13 cellular contexts compared by ENCODE assay signal in the genomic region with DNA sequence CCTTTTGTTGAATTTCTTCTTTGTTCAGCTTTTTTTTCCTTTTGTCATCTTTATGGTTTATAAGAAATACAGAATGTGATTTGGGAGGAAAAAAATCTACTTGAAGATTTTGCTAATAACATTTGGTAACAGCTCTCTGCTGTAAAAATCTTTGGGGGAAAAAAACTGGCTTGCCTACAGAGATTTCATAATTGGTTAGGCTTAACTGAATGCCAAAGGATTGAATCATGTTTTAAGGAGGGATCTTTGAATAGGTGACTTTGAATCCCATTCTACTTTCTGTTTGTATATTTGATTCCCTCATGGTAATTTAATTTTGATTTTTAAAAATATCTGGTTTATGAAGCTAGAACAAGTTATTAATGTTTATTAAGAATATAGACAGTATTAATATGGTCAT. TPM values are rescaled to one million over a fixed set of nuclear protein-coding genes. Genes with fewer than 3 reads are reported as not detected.
DNase-seq lines count a peak whose midpoint lies in the region; ATAC-seq and TF ChIP-seq lines count a peak whose summit lies in the region.
"Had no signal": no experiment of that assay in that cellular context is flagged by ENCODE, and none has a peak within 500 bp of the region (broad histone marks: within the 10 kb centered on the region; RNA-seq: fewer than 3 reads in every experiment).

No MANE protein-coding gene starts in this region.

- peaks cover 31% of the 10 kb centered on the region for H3K36me3 Mint-ChIP-seq in activated CD4-positive, alpha-beta memory T cell treated with anti-CD3 and anti-CD28 coated beads for 36 hours
- peaks cover 45% of the 10 kb centered on the region for H3K36me3 Mint-ChIP-seq in activated CD4-positive, alpha-beta memory T cell treated with anti-CD3 and anti-CD28 coated beads, Interleukin-2, amount 10 ng/mL, durations not matched to agents 7 days and 5 days (ENCODE audit: low read depth)
- H3K36me3 Mint-ChIP-seq in progenitor cell of endocrine pancreas (ENCODE audit: insufficient read depth), result peaks cover 17% of the 10 kb centered on the region

- H3K9me3 Mint-ChIP-seq in activated CD4-positive, alpha-beta memory T cell treated with anti-CD3 and anti-CD28 coated beads for 36 hours, result no peaks in the 10 kb centered on the region
- H3K9me3 Mint-ChIP-seq in activated CD4-positive, alpha-beta memory T cell treated with anti-CD3 and anti-CD28 coated beads, Interleukin-2, amount 10 ng/mL, durations not matched to agents 7 days and 5 days, result no peaks in the 10 kb centered on the region
- H3K9me3 Mint-ChIP-seq in progenitor cell of endocrine pancreas (ENCODE audit: low read depth), result no peaks in the 10 kb centered on the region

- peaks cover 74% of the 10 kb centered on the region for H3K79me2 ChIP-seq in PC-3 (ENCODE audit: low read length)

- H3K4me1 Mint-ChIP-seq in activated CD4-positive, alpha-beta memory T cell treated with anti-CD3 and anti-CD28 coated beads for 36 hours (ENCODE audit: low read depth), result peaks cover 36% of the 10 kb centered on the region
- H3K4me1 Mint-ChIP-seq in activated CD4-positive, alpha-beta memory T cell treated with anti-CD3 and anti-CD28 coated beads, Interleukin-2, amount 10 ng/mL, durations not matched to agents 7 days and 5 days, result peaks cover 45% of the 10 kb centered on the region
- H3K4me1 Mint-ChIP-seq in progenitor cell of endocrine pancreas (ENCODE audit: low read depth), result peaks cover 27% of the 10 kb centered on the region

- H3K9me3 ChIP-seq in PC-3 (ENCODE audit: low read length), result no peaks in the 10 kb centered on the region

- peaks cover 25% of the 10 kb centered on the region for H3K4me1 ChIP-seq in PC-3 (ENCODE audit: insufficient read depth, low read length)

- BruUV-seq in PC-3 (replicated peaks; lab: Mats Ljungman, UMichigan), result no TSS peak

- peaks cover 31% of the 10 kb centered on the region for H3K36me3 ChIP-seq in PC-3 (ENCODE audit: low read depth, low read length)

- H4K20me1 ChIP-seq in PC-3 (ENCODE audit: low read length), result peaks cover 26% of the 10 kb centered on the region; the same call in 1 of the 2 replicates

- DNase-seq in activated CD4-positive, alpha-beta memory T cell treated with anti-CD3 and anti-CD28 coated beads for 36 hours, result no peak
- DNase-seq in activated CD4-positive, alpha-beta memory T cell treated with anti-CD3 and anti-CD28 coated beads, Interleukin-2, amount 10 ng/mL, durations not matched to agents 7 days and 5 days, result no peak
- DNase-seq in PC-3, result peak; percentile 57
- no peak for DNase-seq in epithelial cell of prostate (ENCODE audit: low read depth, low spot score)
- DNase-seq in progenitor cell of endocrine pancreas (ENCODE audit: low spot score, unreplicated experiment), result no peak
- DNase-seq in stimulated activated CD8-positive, alpha-beta memory T cell treated with anti-CD3 and anti-CD28 coated beads, Interleukin-4, amount 100 ng/mL, for 48 hours, result no peak
- DNase-seq in SIG-M5 treated with dmso at 0.1 percent for 504 hours (lab: John Stamatoyannopoulos, UW; ENCODE audit: unreplicated experiment), result no peak
- no peak for DNase-seq in GM20000 (ENCODE audit: low spot score)
- DNase-seq: AML-193; midbrain; NCI-H69; stimulated activated CD4-positive, alpha-beta T cell treated with anti-CD3 and anti-CD28 coated beads, Interleukin-15, amount 100 ng/mL, for 24 hours; stimulated activated naive CD8-positive, alpha-beta T cell treated with anti-CD3 and anti-CD28 coated beads, Interleukin-15, Interleukin-2, amounts not matched to agents 100 U/mL and 50 U/mL, for 24 hours had no signal

- POLR2A ChIA-PET in activated CD4-positive, alpha-beta memory T cell treated with anti-CD3 and anti-CD28 coated beads for 36 hours (lab: Charles Lee), result interaction anchor here (0.6 kb wide), 1 partner anchor 23 kb away, joined by 3 read pairs; no protein-coding TSS in a partner anchor
- POLR2A ChIA-PET in activated CD4-positive, alpha-beta memory T cell treated with anti-CD3 and anti-CD28 coated beads, Interleukin-2, amount 10 ng/mL, durations not matched to agents 7 days and 5 days (lab: Charles Lee), result interaction anchor here (1.4 to 2.2 kb wide), 2 partner anchors 25 to 345 kb away, joined by 6 to 7 read pairs; a partner anchor contains a TSS
- POLR2A ChIA-PET in PC-3 (lab: Charles Lee; ENCODE audit: unreplicated experiment), result no interaction called here

- peak overlapping the region; percentile 59 for H3K4me2 ChIP-seq in PC-3 (ENCODE audit: low read length)

- H3F3A ChIP-seq in PC-3 (ENCODE audit: low read length, unreplicated experiment), result no peaks in the 10 kb centered on the region

- intact Hi-C loops in activated CD4-positive, alpha-beta memory T cell treated with anti-CD3 and anti-CD28 coated beads for 36 hours (cut with micrococcal nuclease), result loop anchor here (10.0 kb wide), 1 partner anchor 575 kb away; a partner anchor contains a TSS
- intact Hi-C loops in PC-3 (cut with micrococcal nuclease), result loop anchor here (5.0 to 10.0 kb wide), 2 partner anchors 308 to 1115 kb away; a partner anchor contains a TSS

- peak overlapping the region; percentile 31; the same call in 1 of the 2 replicates for H3K4me3 ChIP-seq in PC-3 (ENCODE audit: low read length)

- no peaks in the 10 kb centered on the region for H3K27me3 ChIP-seq in PC-3 (ENCODE audit: low read length)

- no peaks in the 10 kb centered on the region for H3K27me3 Mint-ChIP-seq in activated CD4-positive, alpha-beta memory T cell treated with anti-CD3 and anti-CD28 coated beads for 36 hours
- H3K27me3 Mint-ChIP-seq in activated CD4-positive, alpha-beta memory T cell treated with anti-CD3 and anti-CD28 coated beads, Interleukin-2, amount 10 ng/mL, durations not matched to agents 7 days and 5 days, result no peaks in the 10 kb centered on the region
- no peaks in the 10 kb centered on the region for H3K27me3 Mint-ChIP-seq in progenitor cell of endocrine pancreas

- no peak overlapping the region for H3K27ac ChIP-seq in PC-3 (ENCODE audit: low read length)
- H3K27ac ChIP-seq in epithelial cell of prostate, result peak overlapping the region; percentile 98

- no peak overlapping the region for H3K9ac ChIP-seq in PC-3 (ENCODE audit: low read length)

- ATAC-seq in PC-3, result no peak
- ATAC-seq: stimulated activated naive CD8-positive, alpha-beta T cell treated with anti-CD3 and anti-CD28 coated beads, Interleukin-15, Interleukin-2, amounts not matched to agents 100 U/mL and 50 U/mL, for 24 hours had no signal

- H3K27ac Mint-ChIP-seq in activated CD4-positive, alpha-beta memory T cell treated with anti-CD3 and anti-CD28 coated beads for 36 hours, result peak overlapping the region; percentile 10
- H3K27ac Mint-ChIP-seq in activated CD4-positive, alpha-beta memory T cell treated with anti-CD3 and anti-CD28 coated beads, Interleukin-2, amount 10 ng/mL, durations not matched to agents 7 days and 5 days, result no peak overlapping the region
- peak overlapping the region; percentile 76 for H3K27ac Mint-ChIP-seq in progenitor cell of endocrine pancreas

- H2AFZ ChIP-seq in PC-3 (ENCODE audit: low read length), result no peak overlapping the region

- no peak overlapping the region for H3K4me3 Mint-ChIP-seq in activated CD4-positive, alpha-beta memory T cell treated with anti-CD3 and anti-CD28 coated beads for 36 hours
- no peak overlapping the region for H3K4me3 Mint-ChIP-seq in activated CD4-positive, alpha-beta memory T cell treated with anti-CD3 and anti-CD28 coated beads, Interleukin-2, amount 10 ng/mL, durations not matched to agents 7 days and 5 days
- H3K4me3 Mint-ChIP-seq in progenitor cell of endocrine pancreas (ENCODE audit: low read depth), result no peak overlapping the region

- no peak for TF ChIP-seq CTCF in PC-3 (conservative IDR thresholded peaks at IDR 0.05; ENCODE audit: low read depth, low read length)
- no peak for TF ChIP-seq CTCF in progenitor cell of endocrine pancreas (IDR thresholded peaks at IDR 0.05; ENCODE audit: unreplicated experiment)
- no peak for TF ChIP-seq CTCF in GM20000 (IDR thresholded peaks at IDR 0.05; ENCODE audit: extremely low read depth, missing control alignments)

- no peaks in the 10 kb centered on the region for H3K9me2 ChIP-seq in PC-3 (replicated peaks; ENCODE audit: low read length)

- CTCF ChIA-PET in activated CD4-positive, alpha-beta memory T cell treated with anti-CD3 and anti-CD28 coated beads for 36 hours (lab: Charles Lee), result no interaction called here
- CTCF ChIA-PET in activated CD4-positive, alpha-beta memory T cell treated with anti-CD3 and anti-CD28 coated beads, Interleukin-2, amount 10 ng/mL, durations not matched to agents 7 days and 5 days (lab: Charles Lee), result no interaction called here
- CTCF ChIA-PET in PC-3 (lab: Charles Lee), result interaction anchor here (0.6 kb wide), 1 partner anchor 10 kb away, joined by 3 read pairs; no protein-coding TSS in a partner anchor

RNA-seq across cellular contexts. Expression of a gene that starts 3.2 kb away (rescaled TPM):
- 10 to 100 TPM; 32.5 to 35.2 TPM for total RNA-seq in activated CD4-positive, alpha-beta memory T cell treated with anti-CD3 and anti-CD28 coated beads for 36 hours
- total RNA-seq in activated CD4-positive, alpha-beta memory T cell treated with anti-CD3 and anti-CD28 coated beads, Interleukin-2, amount 10 ng/mL, durations not matched to agents 7 days and 5 days, result 10 to 100 TPM; 35.0 to 38.1 TPM
- total RNA-seq in PC-3 (2014; rRNA removed), result 33.8 and 50.4 TPM in 2 replicates
- total RNA-seq in progenitor cell of endocrine pancreas, result 93.1 and 100 TPM in 2 replicates

RNA-seq across cellular contexts. Expression of a gene that starts 4.3 kb away (rescaled TPM):
- 10 to 100 TPM; 35.0 to 35.1 TPM for total RNA-seq in activated CD4-positive, alpha-beta memory T cell treated with anti-CD3 and anti-CD28 coated beads for 36 hours
- total RNA-seq in activated CD4-positive, alpha-beta memory T cell treated with anti-CD3 and anti-CD28 coated beads, Interleukin-2, amount 10 ng/mL, durations not matched to agents 7 days and 5 days, result 10 to 100 TPM; 56.6 to 63.5 TPM
- total RNA-seq in PC-3 (2014; rRNA removed) (28.6 and 36.8 TPM in 2 replicates), progenitor cell of endocrine pancreas (70.1 and 83.6 TPM in 2 replicates)

RNA-seq across cellular contexts. Expression of a gene that starts 25.7 kb away (rescaled TPM):
- total RNA-seq in activated CD4-positive, alpha-beta memory T cell treated with anti-CD3 and anti-CD28 coated beads for 36 hours, result 10 to 100 TPM; 11.2 to 12.6 TPM
- total RNA-seq in activated CD4-positive, alpha-beta memory T cell treated with anti-CD3 and anti-CD28 coated beads, Interleukin-2, amount 10 ng/mL, durations not matched to agents 7 days and 5 days, result 10 to 100 TPM; 11.3 to 11.5 TPM
- total RNA-seq in PC-3 (2014; rRNA removed) (9.7 and 12.8 TPM in 2 replicates), progenitor cell of endocrine pancreas (8.3 and 8.5 TPM in 2 replicates)
